ENCODE assay signal across 21 cellular contexts in genomic region chr11:85914425-85914824, GRCh38. TPM values are rescaled to one million over a fixed set of nuclear protein-coding genes. Genes with fewer than 3 reads are reported as not detected.
DNase-seq lines count a peak whose midpoint lies in the region; ATAC-seq and TF ChIP-seq lines count a peak whose summit lies in the region.
"Had no signal": no experiment of that assay in that cellular context is flagged by ENCODE, and none has a peak within 500 bp of the region (broad histone marks: within the 10 kb centered on the region; RNA-seq: fewer than 3 reads in every experiment).

No MANE protein-coding gene starts in this region.

- ATAC-seq in T-helper 17 cell: no peak

- H3K27me3 Mint-ChIP-seq in CD14-positive monocyte (ENCODE audit: low read depth in 3 of 3) (peaks cover 0 to 3% (median 1%) of the 10 kb centered on the region in 3 donors), T-helper 17 cell (peaks cover 4% of the 10 kb centered on the region)
- H3K27me3 Mint-ChIP-seq: CD4-positive, alpha-beta T cell had no signal

- H3K4me1 Mint-ChIP-seq in CD14-positive monocyte (peaks cover 24% of the 10 kb centered on the region), T-helper 17 cell (no peaks in the 10 kb centered on the region)
- H3K4me1 Mint-ChIP-seq: CD8-positive, alpha-beta memory T cell had no signal

- DNase-seq in CD14-positive monocyte (ENCODE audit: low spot score) (no peak), HT1080 (ENCODE audit: low read depth) (peak; percentile 34), WERI-Rb-1 (no peak), T-helper 17 cell (no peak), MG63 (no peak), DMS153 (lab: John Stamatoyannopoulos, UW) (no peak)
- DNase-seq: CD4-positive, alpha-beta T cell; CD8-positive, alpha-beta memory T cell; DMS 273 treated with DMSO at 0.1 percent for 48 hours; DMS53; DMS79 treated with DMSO at 0.1 percent for 48 hours; GF-D8; H7; HCEC 1CT had no signal

- peak overlapping the region; percentile 46 for H3K27ac ChIP-seq in WERI-Rb-1
- H3K27ac ChIP-seq: C4-2B had no signal

- H3K36me3 ChIP-seq in WERI-Rb-1: no peaks in the 10 kb centered on the region
- no peaks in the 10 kb centered on the region for H3K36me3 ChIP-seq in MG63

- H3K4me3 ChIP-seq in WERI-Rb-1 (ENCODE audit: low read depth, low read length) (no peak overlapping the region; the same call in 1 of the 2 replicates), MG63 (no peak overlapping the region)

- TF ChIP-seq CTCF in CD14-positive monocyte (IDR thresholded peaks at IDR 0.05): no peak
- TF ChIP-seq CTCF in WERI-Rb-1 (IDR thresholded peaks at IDR 0.05; ENCODE audit: low read depth, low read length): no peak

- intact Hi-C loops in CD14-positive monocyte (cut with micrococcal nuclease): no loop called here

- no peaks in the 10 kb centered on the region for H3K27me3 ChIP-seq in WERI-Rb-1 (ENCODE audit: insufficient read depth, low read depth, severe bottlenecking)
- 0 out of 2 replicates have a peak, but pooled peaks cover 2% of the 10 kb centered on the region for H3K27me3 ChIP-seq in MG63

- H3K27ac Mint-ChIP-seq in CD14-positive monocyte (peak overlapping the region in 5 of 7 donors; percentile 15 to 79 (median 66)), T-helper 17 cell (no peak overlapping the region)
- H3K27ac Mint-ChIP-seq: CD4-positive, alpha-beta T cell; CD8-positive, alpha-beta memory T cell had no signal

- H3K4me3 Mint-ChIP-seq in CD14-positive monocyte (no peak overlapping the region), T-helper 17 cell (no peak overlapping the region)
- H3K4me3 Mint-ChIP-seq: CD4-positive, alpha-beta T cell; CD8-positive, alpha-beta memory T cell had no signal

- H3K36me3 Mint-ChIP-seq in CD14-positive monocyte: peaks cover 0 to 3% of the 10 kb centered on the region in 2 donors
- H3K36me3 Mint-ChIP-seq in T-helper 17 cell (ENCODE audit: low read depth): peaks cover 2% of the 10 kb centered on the region

- H3K9me3 Mint-ChIP-seq in CD14-positive monocyte: peaks cover 10 to 19% (median 18%) of the 10 kb centered on the region in 7 donors
- H3K9me3 Mint-ChIP-seq: CD4-positive, alpha-beta T cell had no signal

- peaks cover 6% of the 10 kb centered on the region for H3K9me3 ChIP-seq in WERI-Rb-1 (ENCODE audit: severe bottlenecking)
- H3K9me3 ChIP-seq in T-helper 17 cell (ENCODE audit: control insufficient read depth, low read length, poor library complexity, severe bottlenecking): no peaks in the 10 kb centered on the region
- H3K9me3 ChIP-seq in MG63: 0 out of 2 replicates have a peak, but pooled peaks cover 3% of the 10 kb centered on the region

RNA-seq across cellular contexts. Expression of gene CCDC83, which starts 59.2 kb away (rescaled TPM):
- polyA plus RNA-seq in CD14-positive monocyte: not detected
- total RNA-seq in HT1080 (2014; rRNA removed; shearing (Covaris generic)): not detected in 2 replicates
- polyA plus RNA-seq in HT1080 (2015; cell fraction: cytosol; rRNA removed): not detected in 2 replicates
- not detected in 2 replicates for polyA plus RNA-seq in HT1080 (2015; cell fraction: nucleus; rRNA removed)
- under 1 TPM in 1 of 2 donors, not detected in 1; 0.22 TPM for total RNA-seq in T-helper 17 cell
- total RNA-seq in MG63 (2014; rRNA removed; shearing (Covaris generic); ENCODE audit: low replicate concordance): not detected in 2 replicates
- total RNA-seq: A172; A673; CD4-positive, alpha-beta T cell; CD8-positive, alpha-beta memory T cell; Daoy; G401; H1; H7 had no signal
- polyA plus RNA-seq: BJ; CD8-positive, alpha-beta memory T cell; H1 had no signal
